Comparison of ENCODE assay signal across 3 cellular contexts in genomic region chr16:8564934-8565345, GRCh38.
TF ChIP-seq lines count a peak whose summit lies in the region.

No MANE protein-coding gene starts in this region.

TF ChIP-seq in GM23338, 12 proteins besides CTCF, POLR2A, EP300 and RAD21:
- TF ChIP-seq ETS1 (IDR thresholded peaks at IDR 0.05), result no peak
- TF ChIP-seq EZH2 (IDR thresholded peaks at IDR 0.05; ENCODE audit: low read depth, unreplicated experiment), result no peak
- no peak for TF ChIP-seq CREB1 (CRISPR knock-in tag; IDR thresholded peaks at IDR 0.05; ENCODE audit: low read depth)
- no peak for TF ChIP-seq JUNB (IDR thresholded peaks at IDR 0.05; ENCODE audit: unreplicated experiment)

TF ChIP-seq in HEK293, 187 proteins besides CTCF, POLR2A, EP300 and RAD21 (continued from another document):
- TF ChIP-seq GLI4 (tag by site-specific recombination; IDR thresholded peaks at IDR 0.05) (no peak), ZNF596 (tag by site-specific recombination; IDR thresholded peaks at IDR 0.05) (no peak), ZNF24 (tag by site-specific recombination; IDR thresholded peaks at IDR 0.05) (peak; percentile 87), PRDM1 (tag by site-specific recombination; IDR thresholded peaks at IDR 0.05) (peak; percentile 86)

TF ChIP-seq in K562, 482 proteins besides CTCF, POLR2A, EP300 and RAD21:
- TF ChIP-seq ID3 (CRISPR knock-in tag; IDR thresholded peaks at IDR 0.05), result no peak
- no peak for TF ChIP-seq ID3 (tag; IDR thresholded peaks at IDR 0.05)
- no peak for TF ChIP-seq WHSC1 (IDR thresholded peaks at IDR 0.05; ENCODE audit: low read length)
- peak; percentile 75; the same call in 1 of the 2 replicates for TF ChIP-seq TSC22D4 (tag; IDR thresholded peaks at IDR 0.05)
- TF ChIP-seq PPARD (CRISPR knock-in tag; IDR thresholded peaks at IDR 0.05), result no peak
- TF ChIP-seq BCOR (IDR thresholded peaks at IDR 0.05), result peak; percentile 34; the same call in 1 of the 2 replicates
- no peak for TF ChIP-seq MECOM (CRISPR knock-in tag; IDR thresholded peaks at IDR 0.05)
- TF ChIP-seq ZNF24 (IDR thresholded peaks at IDR 0.05), result peak; percentile 97
- TF ChIP-seq PRDM10 (IDR thresholded peaks at IDR 0.05; ENCODE audit: partially characterized antibody), result no peak
